ENCODE assay signal across 8 cellular contexts in genomic region chr3:155744091-155744625, GRCh38. TPM values are rescaled to one million over a fixed set of nuclear protein-coding genes. Genes with fewer than 3 reads are reported as not detected.
DNase-seq lines count a peak whose midpoint lies in the region; ATAC-seq, FAIRE-seq and TF ChIP-seq lines count a peak whose summit lies in the region.

No MANE protein-coding gene starts in this region.

- H4K20me1 ChIP-seq in GM23248 (ENCODE audit: insufficient read depth) (no peaks in the 10 kb centered on the region), MM.1S (ENCODE audit: insufficient read depth, low read length) (no peaks in the 10 kb centered on the region), keratinocyte (ENCODE audit: control insufficient read depth, extremely low read depth, insufficient read depth, low read length) (no peaks in the 10 kb centered on the region)

- peak overlapping the region; percentile 52 for H3K9ac ChIP-seq in GM23248
- peak overlapping the region; percentile 31; the same call in 1 of the 2 replicates for H3K9ac ChIP-seq in MM.1S (ENCODE audit: low read length)
- peak overlapping the region; percentile 64 for H3K9ac ChIP-seq in keratinocyte (ENCODE audit: control insufficient read depth, extremely low read depth, insufficient read depth, low read length)

- intact Hi-C loops in body of pancreas (cut with DNase I): no loop called here

- H2AFZ ChIP-seq in GM23248: peak overlapping the region; percentile 95
- H2AFZ ChIP-seq in MM.1S (ENCODE audit: low read length): peak overlapping the region; percentile 86
- H2AFZ ChIP-seq in keratinocyte (ENCODE audit: control insufficient read depth, low read length): peak overlapping the region; percentile 89

- H3K27ac ChIP-seq in GM23248: no peak overlapping the region
- H3K27ac ChIP-seq in MM.1S (ENCODE audit: low read length): no peak overlapping the region
- H3K27ac ChIP-seq in body of pancreas: peak overlapping the region; percentile 22 to 80 (median 65)
- no peak overlapping the region for H3K27ac ChIP-seq in keratinocyte (ENCODE audit: control insufficient read depth, insufficient read depth, low read length)

- peaks cover 20 to 30% (median 30%) of the 10 kb centered on the region in 3 donors for H3K4me1 Mint-ChIP-seq in T-cell

- H3K27me3 ChIP-seq in GM23248 (replicated peaks; ENCODE audit: insufficient read depth): peaks cover 24% of the 10 kb centered on the region
- no peaks in the 10 kb centered on the region; the same call in 1 of the 2 replicates for H3K27me3 ChIP-seq in MM.1S (replicated peaks; ENCODE audit: insufficient read depth, low read length)
- no peaks in the 10 kb centered on the region for H3K27me3 ChIP-seq in body of pancreas
- H3K27me3 ChIP-seq in keratinocyte (ENCODE audit: control insufficient read depth, extremely low read depth, insufficient read depth, low read length): peaks cover 36% of the 10 kb centered on the region

- 1 to 2% methylated on average over 39 to 41 of the region's 46 CpGs for WGBS in GM23248 (ENCODE audit: low coverage in 1 of 2, low lambda C conversion rate in 2 of 2, missing lambda C conversion rate in 2 of 2), 2 experiments
- WGBS in body of pancreas, 2 donors: 0 to 2% methylated on average over 22 to 42 of the region's 46 CpGs

- DNase-seq in DMS53 treated with DMSO at 0.1 percent for 48 hours (lab: John Stamatoyannopoulos, UW; ENCODE audit: unreplicated experiment) (peak; percentile 18), GM23248 (peak; percentile 59), MM.1S (peak; percentile 41), T-cell (peak in 16 of 34 experiments; percentile 3 to 37 (median 21)), body of pancreas (peak; percentile 66 to 79 (median 69)), keratinocyte (ENCODE audit: low read depth, low spot score) (no peak), NOMO-1 treated with DMSO at 0.1 percent for 48 hours (lab: John Stamatoyannopoulos, UW; ENCODE audit: unreplicated experiment) (no peak)
- peak; percentile 71 for DNase-seq in stimulated activated CD4-positive, alpha-beta T cell treated with anti-CD3 and anti-CD28 coated beads, Interleukin-15, amount 100 ng/mL, for 24 hours

- peak in 2 of 3 donors; percentile 38 to 41 for TF ChIP-seq POLR2A in body of pancreas (IDR thresholded peaks at IDR 0.05)

- FAIRE-seq in keratinocyte (lab: Jason Lieb, UNC): no peak

- no peaks in the 10 kb centered on the region for H3K9me1 ChIP-seq in keratinocyte (ENCODE audit: control insufficient read depth, extremely low read depth, insufficient read depth, low read length)

- no peaks in the 10 kb centered on the region for H3K36me3 Mint-ChIP-seq in T-cell

- no peaks in the 10 kb centered on the region for H3K9me3 Mint-ChIP-seq in T-cell

- no peaks in the 10 kb centered on the region for H3K79me2 ChIP-seq in GM23248 (ENCODE audit: insufficient read depth)
- H3K79me2 ChIP-seq in MM.1S (ENCODE audit: low read length): no peaks in the 10 kb centered on the region
- H3K79me2 ChIP-seq in keratinocyte (ENCODE audit: control insufficient read depth, insufficient read depth, low read length): no peaks in the 10 kb centered on the region

- H3K36me3 ChIP-seq in GM23248 (ENCODE audit: low read depth): no peaks in the 10 kb centered on the region
- H3K36me3 ChIP-seq in MM.1S (replicated peaks; ENCODE audit: insufficient read depth, low read length): no peaks in the 10 kb centered on the region
- H3K36me3 ChIP-seq in body of pancreas (replicated peaks in 1 of 2; ENCODE audit: insufficient read depth in 1 of 2, low read depth in 2 of 2): no peaks in the 10 kb centered on the region
- no peaks in the 10 kb centered on the region for H3K36me3 ChIP-seq in keratinocyte (ENCODE audit: control insufficient read depth in 2 of 2, extremely low read depth in 1 of 2, insufficient read depth in 2 of 2, low read length in 2 of 2)

- dilution Hi-C loops in keratinocyte (cut with MboI; ENCODE audit: extremely low pct_ligation_motif_present, low sequenced_read_pairs): no loop called here

- peak overlapping the region; percentile 86 to 97 (median 86) for H3K4me3 Mint-ChIP-seq in T-cell

- peaks cover 29 to 52% of the 10 kb centered on the region in 2 donors for H3K27me3 Mint-ChIP-seq in T-cell

- H3K4me3 ChIP-seq in GM23248 (peak overlapping the region; percentile 89), MM.1S (ENCODE audit: low read length) (peak overlapping the region; percentile 79), body of pancreas (peak overlapping the region; percentile 52 to 85), keratinocyte (ENCODE audit: control insufficient read depth in 2 of 3, extremely low read depth in 1 of 3, insufficient read depth in 2 of 3, low read depth in 1 of 3, low read length in 3 of 3) (peak overlapping the region; percentile 51 to 83 (median 82))

- no peak overlapping the region for H3K27ac Mint-ChIP-seq in T-cell

- POLR2A ChIA-PET in T-cell (lab: Charles Lee): no interaction called here

- no peaks in the 10 kb centered on the region for H3K9me3 ChIP-seq in GM23248 (ENCODE audit: low read depth)
- no peaks in the 10 kb centered on the region for H3K9me3 ChIP-seq in MM.1S (replicated peaks; ENCODE audit: insufficient read depth, low read length)
- peaks cover 0 to 5% (median 0%) of the 10 kb centered on the region in 3 donors for H3K9me3 ChIP-seq in body of pancreas
- H3K9me3 ChIP-seq in keratinocyte (ENCODE audit: control insufficient read depth, low read depth, low read length): no peaks in the 10 kb centered on the region

- CTCF ChIA-PET in T-cell (lab: Charles Lee): interaction anchor here in 1 of 2 donors (1.2 kb wide), 1 partner anchor 62 kb away, joined by 5 read pairs; the partner anchor contains the start of gene C3orf33

- ATAC-seq in T-cell (replicated peaks in 1 of 4): peak in 3 of 4 experiments; percentile 34 to 47 (median 44)
- peak; percentile 76 for ATAC-seq in body of pancreas

- no peaks in the 10 kb centered on the region for H3K9me2 ChIP-seq in GM23248 (ENCODE audit: insufficient read depth)
- no peaks in the 10 kb centered on the region for H3K9me2 ChIP-seq in MM.1S (replicated peaks; ENCODE audit: insufficient read depth, low read length)

- H3K4me1 ChIP-seq in GM23248 (ENCODE audit: insufficient read depth): 0 out of 2 replicates have a peak, but pooled peaks cover 3% of the 10 kb centered on the region
- 0 out of 2 replicates have a peak, but pooled peaks cover 3% of the 10 kb centered on the region for H3K4me1 ChIP-seq in MM.1S (ENCODE audit: low read length)
- H3K4me1 ChIP-seq in body of pancreas: peaks cover 19% of the 10 kb centered on the region
- peaks cover 13% of the 10 kb centered on the region for H3K4me1 ChIP-seq in keratinocyte (ENCODE audit: control insufficient read depth, extremely low read depth, insufficient read depth, low read length)

- H3K4me2 ChIP-seq in GM23248 (ENCODE audit: unreplicated experiment) (peak overlapping the region; percentile 99), MM.1S (ENCODE audit: low read depth, low read length) (peak overlapping the region; percentile 95), keratinocyte (ENCODE audit: control insufficient read depth, extremely low read depth, insufficient read depth, low read depth, low read length) (peak overlapping the region; percentile 99)

- in situ Hi-C loops in GM23248 (cut with MboI): no loop called here

- H3F3A ChIP-seq in GM23248 (ENCODE audit: insufficient read depth) (no peaks in the 10 kb centered on the region), MM.1S (ENCODE audit: insufficient read depth, low read length) (no peaks in the 10 kb centered on the region)

- TF ChIP-seq CTCF in MM.1S (IDR thresholded peaks at IDR 0.05; ENCODE audit: low read length) (no peak), body of pancreas (IDR thresholded peaks at IDR 0.05) (no peak), keratinocyte (optimal IDR thresholded peaks at IDR 0.05 in 1 of 3, IDR thresholded peaks at IDR 0.05 in 1 of 3, conservative IDR thresholded peaks at IDR 0.05 in 1 of 3; ENCODE audit: extremely low read depth in 1 of 3, insufficient read depth in 2 of 3, low read length in 3 of 3) (no peak)

RNA-seq across cellular contexts. Expression of gene PLCH1, which starts 0.7 kb away (rescaled TPM):
- under 0.01 TPM in 1 of 2 replicates, not detected in the other for total RNA-seq in GM23248 (2014; rRNA removed; shearing (Covaris generic))
- polyA plus RNA-seq in GM23248 (2016; fragmentation: Nextera tagmentation; extraction: Ambion mirVana) (not detected in 2 replicates), keratinocyte (0.01 to 0.05 TPM (median 0.02 TPM) in 3 replicates)
- total RNA-seq in T-cell (under 1 TPM in 4 of 5 donors, not detected in 1; 0.06 to 0.12 (median 0.09) TPM), body of pancreas (1 to 10 TPM; 3.0 to 5.2 TPM)
- not detected for polyA plus RNA-seq in keratinocyte (2011; ENCODE audit: low read depth)
- polyA plus RNA-seq in keratinocyte (2011; cell fraction: cytosol; rRNA removed): 0.01 and 0.05 TPM in 2 replicates
- 0.01 and 0.18 TPM in 2 replicates for polyA plus RNA-seq in keratinocyte (2011; cell fraction: nucleus; rRNA removed)
- polyA plus RNA-seq in keratinocyte (2012; ENCODE audit: low replicate concordance): 0.03 TPM in 1 of 2 replicates, not detected in the other
- polyA minus RNA-seq in keratinocyte: 0.03 to 0.22 TPM in 2 of 3 replicates, not detected in the other
- polyA minus RNA-seq in keratinocyte (2011; cell fraction: cytosol; rRNA and poly(A)+ RNA removed): not detected
- 0.16 TPM in 1 of 2 replicates, not detected in the other for polyA minus RNA-seq in keratinocyte (2011; cell fraction: nucleus; rRNA and poly(A)+ RNA removed)

Comparison
In these comparisons a context has a peak if more than half of its experiments do, and no peak if none do; other contexts are left out.
1. DNase-seq: peak in DMS53 treated with DMSO at 0.1 percent for 48 hours (single experiment), GM23248 (single experiment), MM.1S (single experiment), body of pancreas (4 of 4) and stimulated activated CD4-positive, alpha-beta T cell treated with anti-CD3 and anti-CD28 coated beads, Interleukin-15, amount 100 ng/mL, for 24 hours (single experiment); none in keratinocyte (single experiment) and NOMO-1 treated with DMSO at 0.1 percent for 48 hours (single experiment).
2. H3K27ac ChIP-seq: peak in body of pancreas (4 of 4); none in GM23248 (single experiment), MM.1S (single experiment) and keratinocyte (single experiment).
3. Peak in every context shown above with its lines, with median percentiles within 50 percentile points of each other: H2AFZ ChIP-seq, H3K4me2 ChIP-seq, H3K4me3 ChIP-seq and H3K9ac ChIP-seq.